Comparison of ENCODE assay signal across 9 cellular contexts in the genomic region with DNA sequence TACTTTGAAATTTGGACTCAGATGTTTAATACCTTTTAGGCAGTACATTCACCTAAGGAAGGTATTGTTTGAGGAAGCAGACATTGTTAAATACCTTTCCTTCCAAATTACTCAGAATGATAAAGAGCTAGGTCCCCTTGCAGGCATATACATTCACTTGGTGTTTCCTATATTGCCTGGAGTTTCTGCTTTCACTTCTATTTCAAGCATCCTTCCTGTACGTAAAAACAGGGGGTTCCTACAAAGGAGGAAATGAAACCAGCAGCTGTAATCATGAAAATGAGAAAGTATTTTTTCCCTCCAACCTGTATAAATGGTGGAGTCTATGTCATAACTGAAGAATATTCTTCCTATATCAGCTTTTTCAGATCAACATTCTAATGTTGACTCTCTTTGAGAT.
DNase-seq lines count a peak whose midpoint lies in the region; ATAC-seq, FAIRE-seq and TF ChIP-seq lines count a peak whose summit lies in the region.
"Had no signal": no experiment of that assay in that cellular context is flagged by ENCODE, and none has a peak within 500 bp of the region (broad histone marks: within the 10 kb centered on the region; RNA-seq: fewer than 3 reads in every experiment).

No MANE protein-coding gene starts in this region.

- TF ChIP-seq CTCF in psoas muscle (IDR thresholded peaks at IDR 0.05), result no peak

- H3K27me3 Mint-ChIP-seq in effector memory CD8-positive, alpha-beta T cell, result no peaks in the 10 kb centered on the region

- peaks cover 0 to 3% of the 10 kb centered on the region in 2 donors for H3K4me1 Mint-ChIP-seq in effector memory CD8-positive, alpha-beta T cell (ENCODE audit: low read depth in 2 of 2)

- H3K9me3 Mint-ChIP-seq in effector memory CD8-positive, alpha-beta T cell, result no peaks in the 10 kb centered on the region

- no peaks in the 10 kb centered on the region for H3K36me3 Mint-ChIP-seq in effector memory CD8-positive, alpha-beta T cell (ENCODE audit: insufficient read depth)

- intact Hi-C loops in psoas muscle (cut with DNase I), result no loop called here

- peak; percentile 56 for FAIRE-seq in GM18507 (lab: Jason Lieb, UNC)
- FAIRE-seq: pancreas had no signal

- DNase-seq in GM18507 (ENCODE audit: extremely low spot score, insufficient read length, low read depth), result peak; percentile 2
- no peak for DNase-seq in effector memory CD8-positive, alpha-beta T cell
- DNase-seq in iPS-NIHi11 (ENCODE audit: low spot score), result no peak
- DNase-seq in activated CD4-positive, alpha-beta T cell treated with anti-CD3 and anti-CD28 coated beads, Interleukin-2, amount 50 U/mL, for 48 hours, result no peak
- no peak for DNase-seq in psoas muscle
- no peak for DNase-seq in NCI-H510A (lab: John Stamatoyannopoulos, UW)
- DNase-seq: pancreas had no signal

- H3K27ac ChIP-seq in psoas muscle, result no peak overlapping the region
- H3K27ac ChIP-seq: pancreas had no signal

- H3K4me3 ChIP-seq in psoas muscle, result no peak overlapping the region
- H3K4me3 ChIP-seq: pancreas had no signal

- ATAC-seq in GM21528 (IDR thresholded peaks at IDR 0.05; ENCODE audit: low FRiP score, unreplicated experiment), result peak; percentile 96
- peak; percentile 94 for ATAC-seq in HG03460 (IDR thresholded peaks at IDR 0.05; ENCODE audit: unreplicated experiment)
- ATAC-seq in effector memory CD8-positive, alpha-beta T cell (replicated peaks), result peak; percentile 91
- no peak for ATAC-seq in psoas muscle

- H3K4me3 Mint-ChIP-seq in effector memory CD8-positive, alpha-beta T cell, result peak overlapping the region in 1 of 2 donors; percentile 38

- peak overlapping the region in 1 of 2 donors; percentile 46 for H3K27ac Mint-ChIP-seq in effector memory CD8-positive, alpha-beta T cell

- no peaks in the 10 kb centered on the region for H3K4me1 ChIP-seq in psoas muscle

- H3K9me3 ChIP-seq in psoas muscle, result no peaks in the 10 kb centered on the region
- H3K9me3 ChIP-seq: pancreas had no signal

- WGBS in psoas muscle, 3 donors, result 72 to 100% (median 81%) methylated on average over 1 of the region's 1 CpG

- H3K27me3 ChIP-seq in psoas muscle (ENCODE audit: insufficient read depth in 3 of 3, low read length in 2 of 3), result peaks cover 0 to 2% (median 0%) of the 10 kb centered on the region in 3 donors
- H3K27me3 ChIP-seq: pancreas had no signal

- no peaks in the 10 kb centered on the region for H3K36me3 ChIP-seq in psoas muscle (ENCODE audit: insufficient read depth in 1 of 2, low read depth in 1 of 2)
- H3K36me3 ChIP-seq: pancreas had no signal

Comparison
In these comparisons a context has a peak if more than half of its experiments do, and no peak if none do; other contexts are left out.
1. ATAC-seq: peak in GM21528 (single experiment), HG03460 (single experiment) and effector memory CD8-positive, alpha-beta T cell (single experiment); none in psoas muscle (0 of 4).